In genomic region chr3:58434511-58434910, GRCh38 we compare ENCODE assay signal across 9 cellular contexts. TPM values are rescaled to one million over a fixed set of nuclear protein-coding genes. Genes with fewer than 3 reads are reported as not detected.
DNase-seq lines count a peak whose midpoint lies in the region; ATAC-seq lines count a peak whose summit lies in the region.
"Had no signal": no experiment of that assay in that cellular context is flagged by ENCODE, and none has a peak within 500 bp of the region (broad histone marks: within the 10 kb centered on the region; RNA-seq: fewer than 3 reads in every experiment).

No MANE protein-coding gene starts in this region.

- H3K36me3 ChIP-seq in subcutaneous abdominal adipose tissue (ENCODE audit: control insufficient read depth in 5 of 5, insufficient read depth in 5 of 5, low read length in 5 of 5), result peaks cover 13 to 24% (median 22%) of the 10 kb centered on the region in 5 donors

- peak overlapping the region; percentile 13 for H3K27ac Mint-ChIP-seq in activated CD4-positive, alpha-beta T cell treated with anti-CD3 and anti-CD28 coated beads, Interleukin-2, amount 10 ng/mL, durations not matched to agents 24 days and 14 days
- H3K27ac Mint-ChIP-seq in activated naive CD8-positive, alpha-beta T cell, result no peak overlapping the region

- no peak for DNase-seq in activated CD4-positive, alpha-beta T cell treated with anti-CD3 and anti-CD28 coated beads, Interleukin-2, amount 10 ng/mL, durations not matched to agents 24 days and 14 days
- DNase-seq in activated CD4-positive, alpha-beta T cell treated with anti-CD3 and anti-CD28 coated beads for 48 hours, result no peak
- DNase-seq in kidney glomerular epithelial cell (lab: John Stamatoyannopoulos, UW) (peak; percentile 29), H4 (ENCODE audit: low spot score) (no peak)

- no peaks in the 10 kb centered on the region for H3K9me3 Mint-ChIP-seq in activated CD4-positive, alpha-beta T cell treated with anti-CD3 and anti-CD28 coated beads, Interleukin-2, amount 10 ng/mL, durations not matched to agents 24 days and 14 days
- no peaks in the 10 kb centered on the region for H3K9me3 Mint-ChIP-seq in activated naive CD8-positive, alpha-beta T cell (ENCODE audit: low read depth)

- peak overlapping the region in 2 of 5 donors; percentile 40 to 56 for H3K9ac ChIP-seq in subcutaneous abdominal adipose tissue (ENCODE audit: low read length in 5 of 5)

- H3K27me3 ChIP-seq in subcutaneous abdominal adipose tissue (ENCODE audit: control insufficient read depth in 5 of 5, insufficient read depth in 4 of 5, low read length in 5 of 5), result no peaks in the 10 kb centered on the region
- H3K27me3 ChIP-seq: upper lobe of left lung had no signal

- ATAC-seq in GM18868 (IDR thresholded peaks at IDR 0.05; ENCODE audit: unreplicated experiment) (no peak), HG02678 (IDR thresholded peaks at IDR 0.05; ENCODE audit: unreplicated experiment) (no peak)

- intact Hi-C loops in activated CD4-positive, alpha-beta T cell treated with anti-CD3 and anti-CD28 coated beads, Interleukin-2, amount 10 ng/mL, durations not matched to agents 24 days and 14 days (cut with micrococcal nuclease), result loop anchor here (5.0 kb wide), 1 partner anchor 112 kb away; no protein-coding TSS in a partner anchor

- H3K27me3 Mint-ChIP-seq in activated CD4-positive, alpha-beta T cell treated with anti-CD3 and anti-CD28 coated beads, Interleukin-2, amount 10 ng/mL, durations not matched to agents 24 days and 14 days, result peaks cover 11% of the 10 kb centered on the region
- no peaks in the 10 kb centered on the region for H3K27me3 Mint-ChIP-seq in activated naive CD8-positive, alpha-beta T cell

- H3K36me3 Mint-ChIP-seq in activated CD4-positive, alpha-beta T cell treated with anti-CD3 and anti-CD28 coated beads, Interleukin-2, amount 10 ng/mL, durations not matched to agents 24 days and 14 days (ENCODE audit: low read depth), result peaks cover 15% of the 10 kb centered on the region
- peaks cover 2% of the 10 kb centered on the region for H3K36me3 Mint-ChIP-seq in activated naive CD8-positive, alpha-beta T cell

- peak overlapping the region in 1 of 5 donors; percentile 99 for H3K4me3 ChIP-seq in subcutaneous abdominal adipose tissue (ENCODE audit: low read depth in 1 of 5, low read length in 5 of 5)

- H3K4me1 ChIP-seq in subcutaneous abdominal adipose tissue (ENCODE audit: control insufficient read depth in 5 of 5, insufficient read depth in 5 of 5, low read length in 5 of 5), result peaks cover 4 to 40% (median 26%) of the 10 kb centered on the region in 5 donors

- peak overlapping the region; percentile 82 for H3K27ac ChIP-seq in subcutaneous abdominal adipose tissue (ENCODE audit: low read depth, low read length)

- H3K4me3 Mint-ChIP-seq in activated CD4-positive, alpha-beta T cell treated with anti-CD3 and anti-CD28 coated beads, Interleukin-2, amount 10 ng/mL, durations not matched to agents 24 days and 14 days, result no peak overlapping the region
- peak overlapping the region; percentile 77 for H3K4me3 Mint-ChIP-seq in activated naive CD8-positive, alpha-beta T cell

- no peaks in the 10 kb centered on the region for H3K9me3 ChIP-seq in subcutaneous abdominal adipose tissue (ENCODE audit: control insufficient read depth in 5 of 5, low read length in 5 of 5)
- H3K9me3 ChIP-seq: upper lobe of left lung had no signal

- H3K4me1 Mint-ChIP-seq in activated CD4-positive, alpha-beta T cell treated with anti-CD3 and anti-CD28 coated beads, Interleukin-2, amount 10 ng/mL, durations not matched to agents 24 days and 14 days, result peaks cover 18% of the 10 kb centered on the region
- H3K4me1 Mint-ChIP-seq in activated naive CD8-positive, alpha-beta T cell (ENCODE audit: low read depth), result peaks cover 26% of the 10 kb centered on the region

RNA-seq across cellular contexts. Expression of gene PDHB, which starts 0.9 kb away (rescaled TPM):
- total RNA-seq in activated CD4-positive, alpha-beta T cell treated with anti-CD3 and anti-CD28 coated beads, Interleukin-2, amount 10 ng/mL, durations not matched to agents 24 days and 14 days, result 68.0 and 69.3 TPM in 2 replicates
- 172 and 193 TPM in 2 replicates for total RNA-seq in H4 (2014; rRNA removed; shearing (Covaris generic))

RNA-seq across cellular contexts. Expression of gene KCTD6, which starts 57.4 kb away (rescaled TPM):
- 5.8 and 6.3 TPM in 2 replicates for total RNA-seq in activated CD4-positive, alpha-beta T cell treated with anti-CD3 and anti-CD28 coated beads, Interleukin-2, amount 10 ng/mL, durations not matched to agents 24 days and 14 days
- total RNA-seq in H4 (2014; rRNA removed; shearing (Covaris generic)), result 7.9 and 11.1 TPM in 2 replicates
